ENCODE assay signal across 9 cellular contexts in the genomic region with DNA sequence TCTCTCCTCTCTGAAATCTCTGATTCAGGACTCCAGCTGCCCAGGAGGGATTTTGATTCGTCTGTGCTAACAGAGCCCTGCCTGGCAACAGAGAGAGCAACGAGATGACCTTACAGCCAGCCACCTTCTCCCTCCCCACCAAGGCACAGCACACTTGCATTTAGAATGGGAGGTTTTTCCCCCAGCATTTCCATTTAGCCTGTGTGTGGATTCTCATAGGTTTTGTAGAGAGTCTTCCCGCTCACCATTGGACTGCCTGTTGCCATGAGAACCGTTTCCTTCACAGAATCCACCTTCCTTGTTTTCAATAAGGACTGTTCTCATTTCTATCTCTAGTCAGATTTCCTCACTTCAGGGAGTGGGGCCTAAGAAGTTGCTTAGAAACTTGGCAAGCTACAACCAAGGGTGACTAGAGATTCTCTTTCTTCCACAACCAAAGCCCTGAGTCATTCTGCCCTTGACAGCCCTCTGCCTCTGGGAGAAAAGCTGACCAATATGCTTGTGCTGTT. TPM values are rescaled to one million over a fixed set of nuclear protein-coding genes. Genes with fewer than 3 reads are reported as not detected.
DNase-seq lines count a peak whose midpoint lies in the region; ATAC-seq and TF ChIP-seq lines count a peak whose summit lies in the region.
"Had no signal": no experiment of that assay in that cellular context is flagged by ENCODE, and none has a peak within 500 bp of the region (broad histone marks: within the 10 kb centered on the region; RNA-seq: fewer than 3 reads in every experiment).

No MANE protein-coding gene starts in this region.

- no peaks in the 10 kb centered on the region for H3K27me3 Mint-ChIP-seq in CD4-positive, alpha-beta memory T cell
- H3K27me3 Mint-ChIP-seq in nephron progenitor cell (ENCODE audit: low read depth, poor library complexity), result peaks cover 9% of the 10 kb centered on the region

- H3K27ac Mint-ChIP-seq in CD4-positive, alpha-beta memory T cell, result peak overlapping the region; percentile 63 to 96 (median 82)
- peak overlapping the region; percentile 24 for H3K27ac Mint-ChIP-seq in nephron progenitor cell

- H3K4ac ChIP-seq in neuronal stem cell (ENCODE audit: low read length), result no peak overlapping the region

- H2AK5ac ChIP-seq in neuronal stem cell (ENCODE audit: low read depth, low read length), result no peak overlapping the region

- no peak overlapping the region for H4K8ac ChIP-seq in neuronal stem cell (ENCODE audit: low read depth, low read length)

- no peak overlapping the region for H3K27ac ChIP-seq in CD4-positive, alpha-beta memory T cell (ENCODE audit: low read depth, low read length)
- H3K27ac ChIP-seq in cingulate gyrus (ENCODE audit: low read depth, low read length) (peak overlapping the region; percentile 41), neuronal stem cell (replicated peaks; ENCODE audit: low read length) (no peak overlapping the region)

- H2BK12ac ChIP-seq in neuronal stem cell (ENCODE audit: low read length), result no peak overlapping the region

- no peak overlapping the region for H3K4me2 ChIP-seq in neuronal stem cell (ENCODE audit: insufficient read depth, low read length, poor library complexity, severe bottlenecking)

- no CpG with 5 or more reads among the region's 4 CpGs for WGBS in neuronal stem cell (ENCODE audit: extremely low coverage in 2 of 2, insufficient read length in 2 of 2, insufficient replicate concordance in 1 of 2), 2 donors

- CTCF ChIA-PET in CD4-positive, alpha-beta memory T cell (lab: Charles Lee; ENCODE audit: partially characterized antibody), result interaction anchor here (0.6 to 12.0 kb wide), 7 partner anchors 12 to 199 kb away, joined by 3 to 274 read pairs (median 3); a partner anchor contains a TSS

- no peak for DNase-seq in CD4-positive, alpha-beta memory T cell
- DNase-seq in MV-4-11 (lab: John Stamatoyannopoulos, UW) (peak; percentile 57), nephron progenitor cell (no peak), neuronal stem cell (ENCODE audit: low spot score) (no peak)
- DNase-seq: KG1 had no signal

- H2BK15ac ChIP-seq in neuronal stem cell (ENCODE audit: low read length), result no peak overlapping the region

- H3K4me3 ChIP-seq in CD4-positive, alpha-beta memory T cell (ENCODE audit: low read length in 2 of 2), result no peak overlapping the region
- no peak overlapping the region for H3K4me3 ChIP-seq in neuronal stem cell (ENCODE audit: low read length in 2 of 2)

- no peak overlapping the region for H3K18ac ChIP-seq in neuronal stem cell (ENCODE audit: low read length)

- no peak overlapping the region for H3K4me3 Mint-ChIP-seq in CD4-positive, alpha-beta memory T cell
- H3K4me3 Mint-ChIP-seq in nephron progenitor cell, result no peak overlapping the region

- ATAC-seq in GM21786 (IDR thresholded peaks at IDR 0.05; ENCODE audit: unreplicated experiment) (no peak), HG02938 (IDR thresholded peaks at IDR 0.05; ENCODE audit: unreplicated experiment) (no peak), HG02678 (IDR thresholded peaks at IDR 0.05; ENCODE audit: unreplicated experiment) (no peak)

- H2BK120ac ChIP-seq in neuronal stem cell (ENCODE audit: low read depth, low read length), result no peak overlapping the region

- H3K14ac ChIP-seq in neuronal stem cell (ENCODE audit: low read length), result no peak overlapping the region

- peaks cover 40 to 67% (median 56%) of the 10 kb centered on the region in 4 donors for H3K4me1 Mint-ChIP-seq in CD4-positive, alpha-beta memory T cell
- peaks cover 45% of the 10 kb centered on the region for H3K4me1 Mint-ChIP-seq in nephron progenitor cell

- no peaks in the 10 kb centered on the region for H3K27me3 ChIP-seq in CD4-positive, alpha-beta memory T cell (ENCODE audit: insufficient read depth, low read length)
- no peaks in the 10 kb centered on the region for H3K27me3 ChIP-seq in neuronal stem cell (ENCODE audit: control insufficient read depth in 3 of 3, insufficient read depth in 3 of 3, low read depth in 1 of 3, low read length in 3 of 3)

- peaks cover 55% of the 10 kb centered on the region for H3K4me1 ChIP-seq in CD4-positive, alpha-beta memory T cell (ENCODE audit: insufficient read depth, low read length)
- H3K4me1 ChIP-seq in neuronal stem cell (ENCODE audit: control insufficient read depth in 2 of 2, insufficient read depth in 1 of 2, low read depth in 1 of 2, low read length in 2 of 2), result peaks cover 9 to 15% of the 10 kb centered on the region in 2 donors

- no peak overlapping the region for H2BK5ac ChIP-seq in neuronal stem cell (ENCODE audit: low read length)

- H3K79me1 ChIP-seq in neuronal stem cell (ENCODE audit: low read depth, low read length), result no peaks in the 10 kb centered on the region

- intact Hi-C loops in CD4-positive, alpha-beta memory T cell (cut with micrococcal nuclease), result loop anchor here (10.0 kb wide), 1 partner anchor 520 kb away; no protein-coding TSS in a partner anchor

- H3K23ac ChIP-seq in neuronal stem cell (ENCODE audit: low read depth, low read length, poor library complexity), result no peak overlapping the region

- POLR2A ChIA-PET in CD4-positive, alpha-beta memory T cell (lab: Charles Lee; ENCODE audit: partially characterized antibody), result interaction anchor here (1.0 kb wide), 1 partner anchor 116 kb away, joined by 3 read pairs; no protein-coding TSS in a partner anchor

- no peaks in the 10 kb centered on the region for H3K36me3 ChIP-seq in CD4-positive, alpha-beta memory T cell (ENCODE audit: insufficient read depth, low read length)
- H3K36me3 ChIP-seq in neuronal stem cell (replicated peaks in 1 of 2; ENCODE audit: control insufficient read depth in 2 of 2, insufficient read depth in 2 of 2, low read length in 2 of 2), result peaks cover 14 to 58% of the 10 kb centered on the region in 2 donors

- H3K36me3 Mint-ChIP-seq in CD4-positive, alpha-beta memory T cell, result peaks cover 0 to 2% of the 10 kb centered on the region in 2 donors
- peaks cover 9% of the 10 kb centered on the region for H3K36me3 Mint-ChIP-seq in nephron progenitor cell (ENCODE audit: low read depth)

- no peaks in the 10 kb centered on the region for H3K9me3 ChIP-seq in CD4-positive, alpha-beta memory T cell (ENCODE audit: control insufficient read depth in 1 of 2, low read length in 2 of 2)
- no peaks in the 10 kb centered on the region for H3K9me3 ChIP-seq in neuronal stem cell (replicated peaks in 1 of 2; ENCODE audit: control insufficient read depth in 2 of 2, insufficient read depth in 1 of 2, low read depth in 1 of 2, low read length in 2 of 2)

- no peak overlapping the region for H4K91ac ChIP-seq in neuronal stem cell (ENCODE audit: low read depth, low read length, poor library complexity)

- H3K9ac ChIP-seq in neuronal stem cell (ENCODE audit: low read depth, low read length, poor library complexity), result no peak overlapping the region

- TF ChIP-seq CTCF in nephron progenitor cell (IDR thresholded peaks at IDR 0.05), result no peak

- H3K9me3 Mint-ChIP-seq in CD4-positive, alpha-beta memory T cell, result no peaks in the 10 kb centered on the region
- no peaks in the 10 kb centered on the region for H3K9me3 Mint-ChIP-seq in nephron progenitor cell

- no peak overlapping the region for H2AFZ ChIP-seq in neuronal stem cell (ENCODE audit: low read length)

RNA-seq across cellular contexts. Expression of a gene that starts 5.8 kb away (rescaled TPM):
- 10 to 100 TPM; 81.8 to 92.3 TPM for total RNA-seq in CD4-positive, alpha-beta memory T cell
- 10 to 100 TPM; 46.8 to 56.3 TPM for polyA plus RNA-seq in CD4-positive, alpha-beta memory T cell
- 0.49 TPM for polyA plus RNA-seq in neuronal stem cell (2013, experiment 1 of 2)
- 0.47 TPM for polyA plus RNA-seq in neuronal stem cell (2013, experiment 2 of 2)

RNA-seq across cellular contexts. Expression of a gene that starts 42.8 kb away (rescaled TPM):
- total RNA-seq in CD4-positive, alpha-beta memory T cell, result 100 to 1,000 TPM; 186 to 190 TPM
- polyA plus RNA-seq in CD4-positive, alpha-beta memory T cell, result 100 to 1,000 TPM; 249 to 298 TPM
- polyA plus RNA-seq in neuronal stem cell (2013, experiment 1 of 2), result 0.50 TPM
- 0.51 TPM for polyA plus RNA-seq in neuronal stem cell (2013, experiment 2 of 2)
